1 cellular context compared by ENCODE assay signal in the genomic region with DNA sequence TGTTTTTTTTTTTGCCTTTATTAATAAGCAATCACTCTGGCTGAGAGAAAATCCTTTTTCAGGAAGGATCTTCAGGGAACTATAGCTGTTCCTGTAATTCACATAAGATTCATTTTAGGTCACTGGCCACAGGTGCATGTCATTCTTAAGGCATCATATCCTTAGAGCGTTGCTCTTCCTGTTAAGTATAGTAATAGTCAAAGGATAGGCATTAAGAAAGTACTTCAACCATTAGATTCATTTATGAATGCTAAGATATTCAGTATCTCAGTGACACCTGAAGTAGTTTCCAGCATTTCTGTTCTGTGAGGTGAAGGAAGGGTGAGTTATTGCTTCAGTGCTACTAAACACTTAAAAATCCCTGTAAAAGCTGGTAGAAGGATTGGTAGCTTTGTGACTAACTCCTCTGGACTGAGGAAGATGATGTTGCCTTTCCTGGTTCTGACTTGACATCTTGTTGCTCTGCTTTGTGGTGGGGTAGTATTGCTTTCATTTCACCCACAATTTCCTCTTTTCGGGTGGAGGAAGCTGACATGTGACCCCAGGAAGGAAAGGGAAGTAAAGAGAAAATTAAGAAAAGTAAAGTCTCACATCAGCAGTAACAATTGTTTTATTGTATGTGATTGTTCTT.
A peak's percentile ranks its signal among the peaks of the same experiment; 100 is the strongest.
TF ChIP-seq lines count a peak whose summit lies in the region.

No MANE protein-coding gene starts in this region.

TF ChIP-seq in HCT116, 20 proteins besides CTCF, POLR2A, EP300 and RAD21 (continued from another document):
- TF ChIP-seq, protein P1, sequence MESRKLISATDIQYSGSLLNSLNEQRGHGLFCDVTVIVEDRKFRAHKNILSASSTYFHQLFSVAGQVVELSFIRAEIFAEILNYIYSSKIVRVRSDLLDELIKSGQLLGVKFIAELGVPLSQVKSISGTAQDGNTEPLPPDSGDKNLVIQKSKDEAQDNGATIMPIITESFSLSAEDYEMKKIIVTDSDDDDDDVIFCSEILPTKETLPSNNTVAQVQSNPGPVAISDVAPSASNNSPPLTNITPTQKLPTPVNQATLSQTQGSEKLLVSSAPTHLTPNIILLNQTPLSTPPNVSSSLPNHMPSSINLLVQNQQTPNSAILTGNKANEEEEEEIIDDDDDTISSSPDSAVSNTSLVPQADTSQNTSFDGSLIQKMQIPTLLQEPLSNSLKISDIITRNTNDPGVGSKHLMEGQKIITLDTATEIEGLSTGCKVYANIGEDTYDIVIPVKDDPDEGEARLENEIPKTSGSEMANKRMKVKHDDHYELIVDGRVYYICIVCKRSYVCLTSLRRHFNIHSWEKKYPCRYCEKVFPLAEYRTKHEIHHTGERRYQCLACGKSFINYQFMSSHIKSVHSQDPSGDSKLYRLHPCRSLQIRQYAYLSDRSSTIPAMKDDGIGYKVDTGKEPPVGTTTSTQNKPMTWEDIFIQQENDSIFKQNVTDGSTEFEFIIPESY (IDR thresholded peaks at IDR 0.05; ENCODE audit: extremely low read depth, insufficient replicate concordance, low read length): no peak
- TF ChIP-seq, protein P2, sequence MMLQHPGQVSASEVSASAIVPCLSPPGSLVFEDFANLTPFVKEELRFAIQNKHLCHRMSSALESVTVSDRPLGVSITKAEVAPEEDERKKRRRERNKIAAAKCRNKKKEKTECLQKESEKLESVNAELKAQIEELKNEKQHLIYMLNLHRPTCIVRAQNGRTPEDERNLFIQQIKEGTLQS (IDR thresholded peaks at IDR 0.05): no peak
- TF ChIP-seq TCF7L2 (IDR thresholded peaks at IDR 0.05; ENCODE audit: borderline replicate concordance, extremely low read depth, insufficient read depth, insufficient read length) (no peak), EGR1 (IDR thresholded peaks at IDR 0.05; ENCODE audit: low read depth) (no peak), FOSL1 (IDR thresholded peaks at IDR 0.05; ENCODE audit: low read depth) (peak; percentile 55), JUND (IDR thresholded peaks at IDR 0.05) (peak; percentile 45; the same call in 1 of the 2 replicates), SRF (IDR thresholded peaks at IDR 0.05; ENCODE audit: low read depth) (no peak), ZFX (IDR thresholded peaks at IDR 0.05) (no peak), POLR2AphosphoS5 (IDR thresholded peaks at IDR 0.05; ENCODE audit: low read depth, low read length) (no peak), ZNF274 (IDR thresholded peaks at IDR 0.05; ENCODE audit: low read depth, low read length) (no peak), EZH2phosphoT487 (IDR thresholded peaks at IDR 0.05; ENCODE audit: borderline replicate concordance) (no peak), CEBPB (IDR thresholded peaks at IDR 0.05; ENCODE audit: low read depth) (peak; percentile 39; the same call in 1 of the 2 replicates), SP1 (IDR thresholded peaks at IDR 0.05; ENCODE audit: low read depth) (0 out of 2 replicates have a peak, but pooled peaks have one; percentile 33)
- TF ChIP-seq, protein P3, sequence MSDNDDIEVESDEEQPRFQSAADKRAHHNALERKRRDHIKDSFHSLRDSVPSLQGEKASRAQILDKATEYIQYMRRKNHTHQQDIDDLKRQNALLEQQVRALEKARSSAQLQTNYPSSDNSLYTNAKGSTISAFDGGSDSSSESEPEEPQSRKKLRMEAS (IDR thresholded peaks at IDR 0.05): 0 out of 2 replicates have a peak, but pooled peaks have one; percentile 19
